ENCODE assay signal across 29 cellular contexts in genomic region chr2:21617885-21618434, GRCh38.
DNase-seq lines count a peak whose midpoint lies in the region; ATAC-seq, FAIRE-seq and TF ChIP-seq lines count a peak whose summit lies in the region.
"Had no signal": no experiment of that assay in that cellular context is flagged by ENCODE, and none has a peak within 500 bp of the region (broad histone marks: within the 10 kb centered on the region; RNA-seq: fewer than 3 reads in every experiment).

No MANE protein-coding gene starts in this region.

- CTCF ChIA-PET in H1 (lab: Charles Lee; ENCODE audit: partially characterized antibody): interaction anchor here (1.5 kb wide), 1 partner anchor 10 kb away, joined by 4 read pairs; no protein-coding TSS in a partner anchor

- no peak overlapping the region for H3K14ac ChIP-seq in H1 (ENCODE audit: insufficient read length)

- H3K9ac ChIP-seq in H1 (replicated peaks in 1 of 4; ENCODE audit: extremely low read depth in 1 of 4, low read depth in 3 of 4, low read length in 3 of 4): no peak overlapping the region
- H3K9ac ChIP-seq: BLaER1 had no signal

- H2BK12ac ChIP-seq in H1 (ENCODE audit: low read depth, low read length): no peak overlapping the region

- no peak for FAIRE-seq in H1 (lab: Jason Lieb, UNC)
- FAIRE-seq: A204.1, GM12878, GM12892, GM18507 had no signal

- 0 out of 2 replicates have a peak, but pooled peaks cover 6% of the 10 kb centered on the region for H3K9me2 ChIP-seq in GM23338 (ENCODE audit: insufficient read depth)

- no peak overlapping the region for H3K4ac ChIP-seq in H1 (replicated peaks; ENCODE audit: insufficient read length, low read depth, low read length)

- H2AK5ac ChIP-seq in H1 (ENCODE audit: low read depth, low read length): no peak overlapping the region

- no peak overlapping the region for H2BK5ac ChIP-seq in H1 (ENCODE audit: low read depth, low read length)

- no peak for TF ChIP-seq RAD21 in H1 (IDR thresholded peaks at IDR 0.05 in 1 of 2, conservative IDR thresholded peaks at IDR 0.05 in 1 of 2; ENCODE audit: low read depth in 2 of 2, low read length in 2 of 2)

- H3K4me1 ChIP-seq in GM23338 (ENCODE audit: insufficient read depth) (no peaks in the 10 kb centered on the region), H1 (replicated peaks in 1 of 4; ENCODE audit: control insufficient read depth in 3 of 4, insufficient read depth in 4 of 4, low read length in 3 of 4) (peaks cover 0 to 4% (median 2%) of the 10 kb centered on the region in 4 experiments; a peak in 1 of 7 replicates), left ventricle myocardium inferior (no peaks in the 10 kb centered on the region)
- H3K4me1 ChIP-seq: BE2C, BLaER1 had no signal

- no peak for TF ChIP-seq POLR2A in H1 (IDR thresholded peaks at IDR 0.05; ENCODE audit: control extremely low read depth in 1 of 2, low read depth in 2 of 2, low read length in 2 of 2)

- no peak for TF ChIP-seq EP300 in H1 (IDR thresholded peaks at IDR 0.05; ENCODE audit: borderline replicate concordance in 1 of 2, low read depth in 2 of 2, low read length in 2 of 2)

- no peak overlapping the region for H3K18ac ChIP-seq in H1 (ENCODE audit: extremely low read depth, low read length)

- H3K4me1 Mint-ChIP-seq in GM23338: peaks cover 6% of the 10 kb centered on the region; the same call in 2 of the 3 replicates
- H3K4me1 Mint-ChIP-seq: CD14-positive monocyte; CD4-positive, alpha-beta memory T cell; CD4-positive, CD25-positive, alpha-beta regulatory T cell; CD8-positive, alpha-beta memory T cell had no signal

- H3K4me3 Mint-ChIP-seq in GM23338: no peak overlapping the region
- H3K4me3 Mint-ChIP-seq: CD14-positive monocyte; CD4-positive, alpha-beta memory T cell; CD4-positive, CD25-positive, alpha-beta regulatory T cell; CD8-positive, alpha-beta memory T cell had no signal

- in situ Hi-C loops in SK-MEL-5 (cut with HindIII; ENCODE audit: low pct_unique_long_range_greater_than_20kb, low sequenced_read_pairs): no loop called here

- no peaks in the 10 kb centered on the region for H3K9me3 ChIP-seq in H1 (ENCODE audit: insufficient read depth in 2 of 2, low read depth in 1 of 2, low read length in 1 of 2)
- peaks cover 15% of the 10 kb centered on the region for H3K9me3 ChIP-seq in left ventricle myocardium inferior (replicated peaks)
- H3K9me3 ChIP-seq: BE2C, BLaER1 had no signal

- no peak overlapping the region for H4K91ac ChIP-seq in H1 (replicated peaks; ENCODE audit: insufficient read length, low read length)

- 90% methylated on average over 5 of the region's 5 CpGs; no CpG with 5 or more reads in 1 of the 2 experiments for WGBS in H1 (ENCODE audit: extremely low coverage in 1 of 2, insufficient coverage in 1 of 2, insufficient read length in 1 of 2, insufficient replicate concordance in 2 of 2, low coverage in 1 of 2, low lambda C conversion rate in 2 of 2, missing lambda C conversion rate in 1 of 2), 2 experiments

- no peak for DNase-seq in GM23338 (ENCODE audit: low spot score)
- DNase-seq in SK-MEL-5 (ENCODE audit: low read depth, low spot score): peak; percentile 33
- DNase-seq in H1 (ENCODE audit: low read depth in 1 of 2, low spot score in 2 of 2): no peak
- peak; percentile 56 for DNase-seq in islet precursor cell
- no peak for DNase-seq in activated naive CD4-positive, alpha-beta T cell treated with anti-CD3 and anti-CD28 coated beads, Interleukin-2, amount 50 U/mL, for 16 hours
- DNase-seq in left ventricle myocardium inferior: no peak
- DNase-seq in SK-N-DZ (ENCODE audit: low spot score): no peak
- DNase-seq: 8988T; ACHN; BE2C; C1 segment of cervical spinal cord; CD4-positive, alpha-beta memory T cell; CD4-positive, CD25-positive, alpha-beta regulatory T cell; CD8-positive, alpha-beta memory T cell; COR-L47; DMS 273 treated with DMSO at 0.1 percent for 48 hours; DMS153; DMS53; DMS79; DND-41; EL; GDM1 had no signal

- no peaks in the 10 kb centered on the region for H3F3A ChIP-seq in GM23338 (replicated peaks; ENCODE audit: low read depth)

- TF ChIP-seq CTCF in GM23338 (conservative IDR thresholded peaks at IDR 0.05; ENCODE audit: low read depth in 2 of 2) (no peak), H1 (IDR thresholded peaks at IDR 0.05; ENCODE audit: control extremely low read depth in 1 of 3, insufficient read depth in 1 of 3, low read depth in 1 of 3, low read length in 3 of 3) (no peak), left ventricle myocardium inferior (IDR thresholded peaks at IDR 0.05; ENCODE audit: borderline replicate concordance) (no peak)

- H3K9me3 Mint-ChIP-seq in GM23338: peaks cover 9% of the 10 kb centered on the region; the same call in 2 of the 3 replicates

- peaks cover 4% of the 10 kb centered on the region; the same call in 1 of the 2 replicates for H3K36me3 ChIP-seq in GM23338 (ENCODE audit: insufficient read depth)
- H3K36me3 ChIP-seq in H1 (ENCODE audit: control insufficient read depth in 2 of 4, insufficient read depth in 4 of 4, low read length in 3 of 4): no peaks in the 10 kb centered on the region
- H3K36me3 ChIP-seq in left ventricle myocardium inferior: no peaks in the 10 kb centered on the region
- H3K36me3 ChIP-seq: BE2C, BLaER1 had no signal

- ATAC-seq in GM23338 (peak; percentile 52), HG03045 (IDR thresholded peaks at IDR 0.05; ENCODE audit: unreplicated experiment) (no peak)
- ATAC-seq: GM12878 had no signal

- H2BK20ac ChIP-seq in H1 (ENCODE audit: low read length): no peak overlapping the region

- no peak overlapping the region for H3K27ac ChIP-seq in GM23338 (ENCODE audit: low read depth)
- no peak overlapping the region for H3K27ac ChIP-seq in H1 (ENCODE audit: low read depth, low read length)
- no peak overlapping the region for H3K27ac ChIP-seq in left ventricle myocardium inferior (replicated peaks)
- H3K27ac ChIP-seq: BLaER1 had no signal

- H2BK15ac ChIP-seq in H1 (ENCODE audit: low read length): no peak overlapping the region

- H2AFZ ChIP-seq in GM23338 (no peak overlapping the region), H1 (ENCODE audit: low read length) (peak overlapping the region; percentile 95)

- H4K20me1 ChIP-seq in GM23338 (replicated peaks; ENCODE audit: insufficient read depth) (no peaks in the 10 kb centered on the region), H1 (replicated peaks in 1 of 2; ENCODE audit: control insufficient read depth in 1 of 2, insufficient read depth in 2 of 2, low read length in 2 of 2) (no peaks in the 10 kb centered on the region)
- H4K20me1 ChIP-seq: BLaER1 had no signal

- no peak overlapping the region for H3K56ac ChIP-seq in H1 (replicated peaks; ENCODE audit: insufficient read length, low read depth, low read length)

- no peak overlapping the region for H4K8ac ChIP-seq in H1 (ENCODE audit: extremely low read depth, insufficient read depth, low read length)

- H3K27ac Mint-ChIP-seq in GM23338: no peak overlapping the region
- H3K27ac Mint-ChIP-seq: CD4-positive, alpha-beta memory T cell; CD4-positive, CD25-positive, alpha-beta regulatory T cell; CD8-positive, alpha-beta memory T cell had no signal

- peaks cover 4% of the 10 kb centered on the region; the same call in 1 of the 3 replicates for H3K36me3 Mint-ChIP-seq in GM23338 (ENCODE audit: low read depth)
- H3K36me3 Mint-ChIP-seq: CD14-positive monocyte; CD4-positive, alpha-beta memory T cell; CD4-positive, CD25-positive, alpha-beta regulatory T cell; CD8-positive, alpha-beta memory T cell had no signal

- intact Hi-C loops in left ventricle myocardium inferior (cut with micrococcal nuclease): no loop called here

- POLR2A ChIA-PET in H1 (lab: Charles Lee; ENCODE audit: partially characterized antibody): no interaction called here

- H3K4me2 ChIP-seq in GM23338 (no peak overlapping the region), H1 (ENCODE audit: insufficient read depth in 1 of 2, low read depth in 2 of 2, low read length in 2 of 2) (no peak overlapping the region)
- H3K4me2 ChIP-seq: BLaER1 had no signal

- H3K23ac ChIP-seq in H1 (ENCODE audit: insufficient read length): no peak overlapping the region

- no peak overlapping the region for H4K5ac ChIP-seq in H1 (ENCODE audit: insufficient read length, low read depth, low read length)

- no peak overlapping the region for H3K4me3 ChIP-seq in GM23338
- no peak overlapping the region for H3K4me3 ChIP-seq in H1 (ENCODE audit: extremely low read depth in 1 of 4, insufficient read depth in 2 of 4, low read depth in 3 of 4, low read length in 4 of 4)
- no peak overlapping the region for H3K4me3 ChIP-seq in left ventricle myocardium inferior
- H3K4me3 ChIP-seq: BLaER1, GM12878 had no signal

- no peak overlapping the region for H2BK120ac ChIP-seq in H1 (replicated peaks; ENCODE audit: low read depth, low read length)

- H3K27me3 Mint-ChIP-seq in GM23338 (ENCODE audit: insufficient read depth, low read depth, poor library complexity): no peaks in the 10 kb centered on the region
- H3K27me3 Mint-ChIP-seq: CD4-positive, alpha-beta memory T cell; CD4-positive, CD25-positive, alpha-beta regulatory T cell had no signal

- H3K27me3 ChIP-seq in GM23338 (ENCODE audit: insufficient read depth) (no peaks in the 10 kb centered on the region), H1 (replicated peaks in 1 of 4; ENCODE audit: control insufficient read depth in 3 of 4, extremely low read depth in 1 of 4, insufficient read depth in 3 of 4, low read length in 3 of 4) (no peaks in the 10 kb centered on the region), left ventricle myocardium inferior (ENCODE audit: low read depth) (no peaks in the 10 kb centered on the region)
- H3K27me3 ChIP-seq: BE2C, BLaER1 had no signal

- no peaks in the 10 kb centered on the region for H3K23me2 ChIP-seq in H1 (ENCODE audit: low read depth, low read length)

- H3K79me2 ChIP-seq in GM23338 (replicated peaks; ENCODE audit: insufficient read depth) (no peaks in the 10 kb centered on the region), H1 (ENCODE audit: control insufficient read depth in 1 of 2, insufficient read depth in 2 of 2, low read length in 2 of 2) (no peaks in the 10 kb centered on the region)

- no peaks in the 10 kb centered on the region for H3K79me1 ChIP-seq in H1 (ENCODE audit: low read depth, low read length)

TF ChIP-seq in GM23338, 12 proteins besides CTCF, POLR2A, EP300 and RAD21 (continues in another document):
- TF ChIP-seq ZNF331 (CRISPR knock-in tag; IDR thresholded peaks at IDR 0.05; ENCODE audit: low read depth) (no peak), POLR2AphosphoS5 (IDR thresholded peaks at IDR 0.05; ENCODE audit: low read depth) (no peak), CREB1 (CRISPR knock-in tag; IDR thresholded peaks at IDR 0.05; ENCODE audit: low read depth) (no peak)

TF ChIP-seq in H1, 55 proteins besides CTCF, POLR2A, EP300 and RAD21:
- TF ChIP-seq RFX5 (IDR thresholded peaks at IDR 0.05; ENCODE audit: borderline replicate concordance, low read depth, low read length): no peak
TF ChIP-seq in H1: peak in this region for 0.

Comparison
In these comparisons a context has a peak if more than half of its experiments do, and no peak if none do; other contexts are left out.
1. DNase-seq: peak in SK-MEL-5 (single experiment) and islet precursor cell (single experiment); none in GM23338 (single experiment), H1 (0 of 2), activated naive CD4-positive, alpha-beta T cell treated with anti-CD3 and anti-CD28 coated beads, Interleukin-2, amount 50 U/mL, for 16 hours (single experiment), left ventricle myocardium inferior (single experiment) and SK-N-DZ (single experiment).